Comparison of ENCODE assay signal across 8 cellular contexts in the genomic region with DNA sequence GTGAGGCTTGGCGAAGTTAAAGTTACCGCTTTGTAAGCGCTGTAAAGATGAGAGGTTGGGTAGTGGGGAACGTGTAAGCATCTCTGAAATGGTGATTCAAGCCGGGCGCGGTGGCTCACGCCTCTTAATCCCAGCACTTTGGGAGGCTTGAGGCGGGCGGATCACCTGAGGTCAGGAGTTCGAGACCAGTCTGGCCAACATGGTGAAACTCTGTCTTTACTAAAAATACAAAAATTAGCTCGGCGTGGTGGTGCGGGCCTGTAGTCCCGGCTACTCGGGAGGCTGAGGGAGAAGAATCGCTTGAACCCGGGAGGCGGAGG. TPM values are rescaled to one million over a fixed set of nuclear protein-coding genes. Genes with fewer than 3 reads are reported as not detected.
DNase-seq lines count a peak whose midpoint lies in the region; FAIRE-seq and TF ChIP-seq lines count a peak whose summit lies in the region.
"Not testable (repeated sequence)": the region's sequence is repeated elsewhere in the genome, so short reads cannot be mapped to it uniquely, and the experiment has no call there.

No MANE protein-coding gene starts in this region.

- not testable (repeated sequence) for TF ChIP-seq CTCF in C4-2B (conservative IDR thresholded peaks at IDR 0.05); adrenal gland (IDR thresholded peaks at IDR 0.05); epithelial cell of esophagus (IDR thresholded peaks at IDR 0.05; ENCODE audit: insufficient read depth, low read depth, low read length, missing control alignments); kidney (IDR thresholded peaks at IDR 0.05; ENCODE audit: borderline replicate concordance, extremely low read depth, insufficient read depth); neural progenitor cell (IDR thresholded peaks at IDR 0.05)

- H3K4me2 ChIP-seq in neural progenitor cell, result peak overlapping the region; percentile 76

- not testable (repeated sequence) for DNase-seq in T-helper 2 cell treated with Interferon-gamma antibody and Interleukin-4, amounts not matched to agents 5 μg/mL and 100 μg/mL, for 36 hours (ENCODE audit: low spot score); kidney; neural progenitor cell (ENCODE audit: low spot score)
- peak in 1 of 7 donors; percentile 30 for DNase-seq in adrenal gland
- DNase-seq in epithelial cell of esophagus (ENCODE audit: low read depth), result peak; percentile 33

- intact Hi-C loops in adrenal gland (cut with DNase I); kidney (cut with DNase I): not testable (repeated sequence)

- H3K27ac Mint-ChIP-seq in IgD-negative memory B cell (peak overlapping the region; percentile 77 to 98 (median 96)), neural progenitor cell (peak overlapping the region; percentile 82)
- H3K27ac Mint-ChIP-seq in T-helper 2 cell treated with Interferon-gamma antibody and Interleukin-4, amounts not matched to agents 5 μg/mL and 100 μg/mL, for 36 hours, result peak overlapping the region; percentile 96

- H3K4me3 Mint-ChIP-seq in IgD-negative memory B cell (peak overlapping the region; percentile 85 to 98 (median 94)), neural progenitor cell (peak overlapping the region; percentile 99)
- H3K4me3 Mint-ChIP-seq in T-helper 2 cell treated with Interferon-gamma antibody and Interleukin-4, amounts not matched to agents 5 μg/mL and 100 μg/mL, for 36 hours, result peak overlapping the region; percentile 96

- peak overlapping the region; percentile 93 for H2AFZ ChIP-seq in neural progenitor cell (replicated peaks)

- 36 to 47% (median 42%) methylated on average over 13 to 19 of the region's 19 CpGs for WGBS in adrenal gland, 4 donors

- H3K79me2 ChIP-seq in neural progenitor cell (ENCODE audit: low read depth), result peaks cover 22% of the 10 kb centered on the region

- not testable (repeated sequence) for H4K20me1 ChIP-seq in neural progenitor cell (ENCODE audit: low read depth)

- not testable (repeated sequence) for H3K36me3 Mint-ChIP-seq in IgD-negative memory B cell
- H3K36me3 Mint-ChIP-seq in T-helper 2 cell treated with Interferon-gamma antibody and Interleukin-4, amounts not matched to agents 5 μg/mL and 100 μg/mL, for 36 hours (ENCODE audit: low read depth), result peaks cover 17% of the 10 kb centered on the region
- H3K36me3 Mint-ChIP-seq in neural progenitor cell, result peaks cover 15% of the 10 kb centered on the region

- H3K4me1 ChIP-seq in adrenal gland (replicated peaks in 1 of 2); kidney (ENCODE audit: control insufficient read depth in 1 of 2, insufficient read depth in 1 of 2, low read depth in 1 of 2, low read length in 2 of 2); neural progenitor cell; stomach smooth muscle (ENCODE audit: control insufficient read depth, insufficient read depth, low read length): not testable (repeated sequence)

- not testable (repeated sequence) for H3K27me3 Mint-ChIP-seq in IgD-negative memory B cell; T-helper 2 cell treated with Interferon-gamma antibody and Interleukin-4, amounts not matched to agents 5 μg/mL and 100 μg/mL, for 36 hours (ENCODE audit: low read depth); neural progenitor cell (ENCODE audit: insufficient read depth, low read depth)

- not testable (repeated sequence) for H3K27me3 ChIP-seq in adrenal gland; neural progenitor cell; stomach smooth muscle (ENCODE audit: control insufficient read depth in 1 of 2, insufficient read depth in 2 of 2, low read length in 2 of 2)

- not testable (repeated sequence) for H3K9me3 Mint-ChIP-seq in IgD-negative memory B cell; T-helper 2 cell treated with Interferon-gamma antibody and Interleukin-4, amounts not matched to agents 5 μg/mL and 100 μg/mL, for 36 hours; neural progenitor cell

- H3K9ac ChIP-seq in kidney (ENCODE audit: low read length in 2 of 2) (peak overlapping the region in 1 of 2 donors; percentile 97), neural progenitor cell (peak overlapping the region; percentile 84), stomach smooth muscle (ENCODE audit: low read length in 2 of 2) (peak overlapping the region; percentile 78 to 87)

- peak overlapping the region in 3 of 4 donors; percentile 61 to 94 (median 72) for H3K4me3 ChIP-seq in adrenal gland
- H3K4me3 ChIP-seq in epithelial cell of esophagus (ENCODE audit: low read length), result peak overlapping the region; percentile 98
- peak overlapping the region; percentile 42 to 98 for H3K4me3 ChIP-seq in kidney (ENCODE audit: low read length in 2 of 2)
- peak overlapping the region; percentile 73 for H3K4me3 ChIP-seq in neural progenitor cell
- H3K4me3 ChIP-seq in stomach smooth muscle (ENCODE audit: low read length in 2 of 2), result peak overlapping the region; percentile 72 to 95

- not testable (repeated sequence) for H3K9me3 ChIP-seq in adrenal gland (replicated peaks in 1 of 3); kidney (ENCODE audit: control insufficient read depth in 1 of 2, low read length in 2 of 2); neural progenitor cell (ENCODE audit: low read depth); stomach smooth muscle (ENCODE audit: control insufficient read depth in 2 of 2, low read length in 2 of 2)

- H3K36me3 ChIP-seq in adrenal gland (replicated peaks in 1 of 2), result peaks cover 0 to 11% of the 10 kb centered on the region in 2 donors
- not testable (repeated sequence) for H3K36me3 ChIP-seq in kidney (ENCODE audit: control insufficient read depth in 1 of 2, insufficient read depth in 2 of 2, low read length in 2 of 2); neural progenitor cell; stomach smooth muscle (ENCODE audit: control insufficient read depth in 2 of 2, insufficient read depth in 2 of 2, low read length in 2 of 2)

- TF ChIP-seq POLR2A in adrenal gland (IDR thresholded peaks at IDR 0.05), result not testable (repeated sequence)

- not testable (repeated sequence) for H3F3A ChIP-seq in neural progenitor cell (ENCODE audit: low read depth)

- H3K4me1 Mint-ChIP-seq in IgD-negative memory B cell (peaks cover 5 to 15% (median 11%) of the 10 kb centered on the region in 3 donors), neural progenitor cell (peaks cover 12% of the 10 kb centered on the region)
- not testable (repeated sequence) for H3K4me1 Mint-ChIP-seq in T-helper 2 cell treated with Interferon-gamma antibody and Interleukin-4, amounts not matched to agents 5 μg/mL and 100 μg/mL, for 36 hours (ENCODE audit: low read depth)

- H3K27ac ChIP-seq in C4-2B (peak overlapping the region; percentile 84), adrenal gland (peak overlapping the region in 3 of 5 donors; percentile 62 to 86 (median 71)), stomach smooth muscle (ENCODE audit: low read length) (peak overlapping the region; percentile 74)
- H3K27ac ChIP-seq in kidney (ENCODE audit: low read depth in 2 of 2, low read length in 2 of 2); neural progenitor cell: not testable (repeated sequence)

- not testable (repeated sequence) for FAIRE-seq in kidney (lab: Jason Lieb, UNC)

RNA-seq across cellular contexts. Expression of gene MRPS17, which starts 0.6 kb away (rescaled TPM):
- 19.9 TPM for polyA plus RNA-seq in IgD-negative memory B cell
- total RNA-seq in adrenal gland, result 10 to 100 TPM; 10.4 to 22.1 (median 14.4) TPM
- 10 to 100 TPM; 10.9 to 28.3 (median 12.4) TPM for polyA plus RNA-seq in adrenal gland
- total RNA-seq in kidney, result 12.5 TPM
- 26.8 TPM for polyA plus RNA-seq in kidney (ENCODE audit: insufficient read depth, low read depth, low replicate concordance)
- 9.8 and 15.3 TPM in 2 replicates for total RNA-seq in neural progenitor cell (ENCODE audit: low replicate concordance)

RNA-seq across cellular contexts. Expression of gene NIPSNAP2, which starts 12.1 kb away (rescaled TPM):
- polyA plus RNA-seq in IgD-negative memory B cell (43.7 TPM), adrenal gland (100 to 1,000 TPM in 1 of 3 donors, 10 to 100 TPM in 2; 37.1 to 129 (median 67.0) TPM), kidney (ENCODE audit: insufficient read depth, low read depth, low replicate concordance) (60.3 TPM)
- total RNA-seq in adrenal gland (100 to 1,000 TPM in 6 of 8 donors, 10 to 100 TPM in 2; 85.9 to 171 (median 115) TPM), kidney (64.4 TPM), neural progenitor cell (ENCODE audit: low replicate concordance) (69.0 and 80.6 TPM in 2 replicates)
